In genomic region chr1:67814121-67814772, GRCh38 we compare ENCODE assay signal across 12 cellular contexts. TPM values are rescaled to one million over a fixed set of nuclear protein-coding genes. Genes with fewer than 3 reads are reported as not detected.
A peak's percentile ranks its signal among the peaks of the same experiment; 100 is the strongest.
DNase-seq lines count a peak whose midpoint lies in the region; ATAC-seq and TF ChIP-seq lines count a peak whose summit lies in the region.
"Had no signal": no experiment of that assay in that cellular context is flagged by ENCODE, and none has a peak within 500 bp of the region (broad histone marks: within the 10 kb centered on the region; RNA-seq: fewer than 3 reads in every experiment).

No MANE protein-coding gene starts in this region.

- no peaks in the 10 kb centered on the region for H3K9me3 ChIP-seq in cardiac muscle cell (ENCODE audit: low read depth)

- H3K27ac Mint-ChIP-seq in osteocyte (ENCODE audit: unreplicated experiment) = peak overlapping the region; percentile 52
- H3K27ac Mint-ChIP-seq in activated CD8-positive, alpha-beta T cell treated with anti-CD3 and anti-CD28 coated beads, Interleukin-2, amount 10 ng/mL, durations not matched to agents 7 days and 5 days = no peak overlapping the region

- H3K27ac ChIP-seq in VCaP (peak overlapping the region; percentile 60), cardiac muscle cell (peak overlapping the region; percentile 64)
- H3K27ac ChIP-seq: BLaER1 treated with 17β-estradiol and CSF1 and Interleukin-3, amounts not matched to agents 10 nM and 100 nM; SJCRH30 had no signal

- H3K36me3 ChIP-seq in cardiac muscle cell = no peaks in the 10 kb centered on the region

- no peak overlapping the region for H3K4me3 ChIP-seq in cardiac muscle cell
- H3K4me3 ChIP-seq: BLaER1 treated with 17β-estradiol and CSF1 and Interleukin-3, amounts not matched to agents 10 nM and 100 nM; SJCRH30 had no signal

- DNase-seq in COR-L47 (lab: John Stamatoyannopoulos, UW) (peak; percentile 40), cardiac muscle cell (ENCODE audit: low read depth in 1 of 2, low spot score in 1 of 2) (no peak), osteocyte (ENCODE audit: extremely low spot score, unreplicated experiment) (no peak), HPDE6-E6E7 (ENCODE audit: extremely low spot score) (no peak)
- no peak for DNase-seq in activated CD8-positive, alpha-beta T cell treated with anti-CD3 and anti-CD28 coated beads, Interleukin-2, amount 10 ng/mL, durations not matched to agents 7 days and 5 days
- DNase-seq: activated naive CD4-positive, alpha-beta T cell; NCI-H1092; SJCRH30 had no signal

- no peaks in the 10 kb centered on the region for H3K27me3 Mint-ChIP-seq in osteocyte (ENCODE audit: unreplicated experiment)
- H3K27me3 Mint-ChIP-seq in activated CD8-positive, alpha-beta T cell treated with anti-CD3 and anti-CD28 coated beads, Interleukin-2, amount 10 ng/mL, durations not matched to agents 7 days and 5 days (ENCODE audit: low read depth) = peaks cover 14% of the 10 kb centered on the region

- POLR2A ChIA-PET in activated CD8-positive, alpha-beta T cell treated with anti-CD3 and anti-CD28 coated beads, Interleukin-2, amount 10 ng/mL, durations not matched to agents 7 days and 5 days (lab: Charles Lee) = no interaction called here

- H3K4me3 Mint-ChIP-seq in osteocyte (ENCODE audit: unreplicated experiment) = no peak overlapping the region
- H3K4me3 Mint-ChIP-seq in activated CD8-positive, alpha-beta T cell treated with anti-CD3 and anti-CD28 coated beads, Interleukin-2, amount 10 ng/mL, durations not matched to agents 7 days and 5 days = no peak overlapping the region

- ATAC-seq in HG03439 (IDR thresholded peaks at IDR 0.05; ENCODE audit: unreplicated experiment) = no peak
- ATAC-seq in activated CD8-positive, alpha-beta T cell treated with anti-CD3 and anti-CD28 coated beads, Interleukin-2, amount 10 ng/mL, durations not matched to agents 7 days and 5 days = no peak
- no peak for ATAC-seq in HG03378 (IDR thresholded peaks at IDR 0.05; ENCODE audit: unreplicated experiment)

- H3K27me3 ChIP-seq in cardiac muscle cell = no peaks in the 10 kb centered on the region
- H3K27me3 ChIP-seq: BLaER1 treated with 17β-estradiol and CSF1 and Interleukin-3, amounts not matched to agents 10 nM and 100 nM; SJCRH30 had no signal

- no peak for TF ChIP-seq CTCF in VCaP (conservative IDR thresholded peaks at IDR 0.05)
- no peak for TF ChIP-seq CTCF in cardiac muscle cell (IDR thresholded peaks at IDR 0.05; ENCODE audit: low read depth, low read length)
- no peak for TF ChIP-seq CTCF in osteocyte (IDR thresholded peaks at IDR 0.05)

- peaks cover 1% of the 10 kb centered on the region for H3K9me3 Mint-ChIP-seq in osteocyte (ENCODE audit: unreplicated experiment)
- no peaks in the 10 kb centered on the region for H3K9me3 Mint-ChIP-seq in activated CD8-positive, alpha-beta T cell treated with anti-CD3 and anti-CD28 coated beads, Interleukin-2, amount 10 ng/mL, durations not matched to agents 7 days and 5 days (ENCODE audit: insufficient read depth)

- H3K4me1 Mint-ChIP-seq in osteocyte (ENCODE audit: unreplicated experiment) = peaks cover 57% of the 10 kb centered on the region
- H3K4me1 Mint-ChIP-seq in activated CD8-positive, alpha-beta T cell treated with anti-CD3 and anti-CD28 coated beads, Interleukin-2, amount 10 ng/mL, durations not matched to agents 7 days and 5 days (ENCODE audit: low read depth) = no peaks in the 10 kb centered on the region

- peaks cover 44% of the 10 kb centered on the region for H3K4me1 ChIP-seq in cardiac muscle cell (ENCODE audit: low read depth)
- H3K4me1 ChIP-seq: SJCRH30 had no signal

- CTCF ChIA-PET in activated CD8-positive, alpha-beta T cell treated with anti-CD3 and anti-CD28 coated beads, Interleukin-2, amount 10 ng/mL, durations not matched to agents 7 days and 5 days (lab: Charles Lee) = interaction anchor here (0.8 kb wide), 1 partner anchor 18 kb away, joined by 3 read pairs; no protein-coding TSS in a partner anchor

- peaks cover 7% of the 10 kb centered on the region for H3K36me3 Mint-ChIP-seq in osteocyte (ENCODE audit: unreplicated experiment)
- no peaks in the 10 kb centered on the region for H3K36me3 Mint-ChIP-seq in activated CD8-positive, alpha-beta T cell treated with anti-CD3 and anti-CD28 coated beads, Interleukin-2, amount 10 ng/mL, durations not matched to agents 7 days and 5 days (ENCODE audit: low read depth)

RNA-seq across cellular contexts. Expression of gene GNG12, which starts 19.0 kb away (rescaled TPM):
- total RNA-seq in cardiac muscle cell (25.4 and 28.7 TPM in 2 replicates), osteocyte (99.7 and 100 TPM in 2 replicates)
- polyA plus RNA-seq in cardiac muscle cell = 33.9 and 34.2 TPM in 2 replicates
- not detected for total RNA-seq in activated CD8-positive, alpha-beta T cell treated with anti-CD3 and anti-CD28 coated beads, Interleukin-2, amount 10 ng/mL, durations not matched to agents 7 days and 5 days

Comparison
In these comparisons a context has a peak if more than half of its experiments do, and no peak if none do; other contexts are left out.
1. RNA of gene GNG12, which starts 19.0 kb away (total RNA-seq): 99.7 to 100 TPM in osteocyte and 25.4 to 28.7 TPM in cardiac muscle cell; not detected in activated CD8-positive, alpha-beta T cell treated with anti-CD3 and anti-CD28 coated beads, Interleukin-2, amount 10 ng/mL, durations not matched to agents 7 days and 5 days; every median in the first group is over 10 times any median in the second.